Comparison of ENCODE assay signal across 8 cellular contexts in the genomic region with DNA sequence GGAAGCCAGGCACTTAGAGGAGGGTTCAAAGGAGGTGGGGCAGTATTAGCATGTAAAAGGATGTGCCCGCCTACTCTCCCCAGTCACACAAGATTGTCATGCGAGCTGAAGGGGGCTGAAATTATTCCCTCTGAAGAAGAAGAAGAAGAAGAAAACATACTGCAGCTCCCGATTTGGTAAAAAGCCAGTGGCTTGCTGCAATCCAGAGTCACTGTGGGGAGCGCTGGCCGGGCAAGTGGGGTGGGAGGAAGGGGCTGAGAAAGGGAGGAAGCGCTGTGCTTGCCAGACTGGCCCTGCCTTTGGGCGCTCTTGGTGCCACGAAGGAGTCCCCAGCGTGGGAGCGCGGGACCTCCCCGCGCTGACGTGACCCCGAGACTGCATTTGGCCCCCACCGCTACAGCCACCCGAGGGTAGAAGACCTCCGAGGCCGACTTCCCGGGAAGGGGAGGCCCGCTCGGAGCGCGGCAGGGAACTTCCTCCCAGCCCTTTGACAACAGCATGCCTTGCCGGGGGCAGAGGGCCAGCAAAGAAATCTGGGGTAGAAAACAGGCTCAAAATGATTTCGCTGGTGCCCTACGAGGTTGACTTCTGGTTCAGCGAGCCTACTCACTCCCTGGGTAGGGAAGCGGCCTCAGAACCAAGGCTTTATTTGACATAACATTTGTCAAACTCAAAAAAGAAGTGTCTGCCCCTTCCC.
DNase-seq lines count a peak whose midpoint lies in the region; ATAC-seq and TF ChIP-seq lines count a peak whose summit lies in the region.

No MANE protein-coding gene starts in this region.

- H3K36me3 Mint-ChIP-seq in activated CD8-positive, alpha-beta T cell treated with anti-CD3 and anti-CD28 coated beads, Interleukin-2, amount 10 ng/mL, durations not matched to agents 7 days and 5 days (ENCODE audit: low read depth) = no peaks in the 10 kb centered on the region

- peak; percentile 70 for ATAC-seq in activated CD8-positive, alpha-beta T cell treated with anti-CD3 and anti-CD28 coated beads, Interleukin-2, amount 10 ng/mL, durations not matched to agents 7 days and 5 days
- no peak for ATAC-seq in GM19351 (IDR thresholded peaks at IDR 0.05; ENCODE audit: unreplicated experiment)
- ATAC-seq in HG03439 (IDR thresholded peaks at IDR 0.05; ENCODE audit: unreplicated experiment) = no peak
- ATAC-seq in HG02571 (IDR thresholded peaks at IDR 0.05; ENCODE audit: unreplicated experiment) = no peak

- TF ChIP-seq CTCF in retinal pigment epithelial cell (conservative IDR thresholded peaks at IDR 0.05; ENCODE audit: low read depth, low read length) = no peak

- DNase-seq in NCI-H2227 treated with DMSO at 0.1 percent for 48 hours (lab: John Stamatoyannopoulos, UW) (peak; percentile 7), NCI-H2227 (lab: John Stamatoyannopoulos, UW; ENCODE audit: unreplicated experiment) (no peak), hypothalamus (lab: John Stamatoyannopoulos, UW) (peak in 37 of 51 donors; percentile 8 to 71 (median 28)), retinal pigment epithelial cell (ENCODE audit: low read depth) (no peak)
- peak; percentile 20 for DNase-seq in activated CD8-positive, alpha-beta T cell treated with anti-CD3 and anti-CD28 coated beads, Interleukin-2, amount 10 ng/mL, durations not matched to agents 7 days and 5 days

- H3K27ac Mint-ChIP-seq in activated CD8-positive, alpha-beta T cell treated with anti-CD3 and anti-CD28 coated beads, Interleukin-2, amount 10 ng/mL, durations not matched to agents 7 days and 5 days = no peak overlapping the region

- peaks cover 9% of the 10 kb centered on the region for H3K27me3 Mint-ChIP-seq in activated CD8-positive, alpha-beta T cell treated with anti-CD3 and anti-CD28 coated beads, Interleukin-2, amount 10 ng/mL, durations not matched to agents 7 days and 5 days (ENCODE audit: low read depth)

- H3K4me1 Mint-ChIP-seq in activated CD8-positive, alpha-beta T cell treated with anti-CD3 and anti-CD28 coated beads, Interleukin-2, amount 10 ng/mL, durations not matched to agents 7 days and 5 days (ENCODE audit: low read depth) = peaks cover 4% of the 10 kb centered on the region

- CTCF ChIA-PET in activated CD8-positive, alpha-beta T cell treated with anti-CD3 and anti-CD28 coated beads, Interleukin-2, amount 10 ng/mL, durations not matched to agents 7 days and 5 days (lab: Charles Lee) = no interaction called here

- H3K4me3 ChIP-seq in retinal pigment epithelial cell (ENCODE audit: low read length) = peak overlapping the region; percentile 56

- POLR2A ChIA-PET in activated CD8-positive, alpha-beta T cell treated with anti-CD3 and anti-CD28 coated beads, Interleukin-2, amount 10 ng/mL, durations not matched to agents 7 days and 5 days (lab: Charles Lee) = no interaction called here

- H3K4me3 Mint-ChIP-seq in activated CD8-positive, alpha-beta T cell treated with anti-CD3 and anti-CD28 coated beads, Interleukin-2, amount 10 ng/mL, durations not matched to agents 7 days and 5 days = peak overlapping the region; percentile 61

- H3K9me3 Mint-ChIP-seq in activated CD8-positive, alpha-beta T cell treated with anti-CD3 and anti-CD28 coated beads, Interleukin-2, amount 10 ng/mL, durations not matched to agents 7 days and 5 days (ENCODE audit: insufficient read depth) = no peaks in the 10 kb centered on the region

Comparison
In these comparisons a context has a peak if more than half of its experiments do, and no peak if none do; other contexts are left out.
1. DNase-seq: peak in NCI-H2227 treated with DMSO at 0.1 percent for 48 hours (single experiment), activated CD8-positive, alpha-beta T cell treated with anti-CD3 and anti-CD28 coated beads, Interleukin-2, amount 10 ng/mL, durations not matched to agents 7 days and 5 days (single experiment) and hypothalamus (37 of 51); none in NCI-H2227 (single experiment) and retinal pigment epithelial cell (single experiment).